Comparison of ENCODE assay signal across 10 cellular contexts in genomic region chr3:192879346-192880031, GRCh38. TPM values are rescaled to one million over a fixed set of nuclear protein-coding genes. Genes with fewer than 3 reads are reported as not detected.
DNase-seq lines count a peak whose midpoint lies in the region; ATAC-seq, FAIRE-seq and TF ChIP-seq lines count a peak whose summit lies in the region.
"Had no signal": no experiment of that assay in that cellular context is flagged by ENCODE, and none has a peak within 500 bp of the region (broad histone marks: within the 10 kb centered on the region; RNA-seq: fewer than 3 reads in every experiment).

No MANE protein-coding gene starts in this region.

- H3K9me3 ChIP-seq in HUES48 (ENCODE audit: control insufficient read depth, insufficient read depth, low read length) (no peaks in the 10 kb centered on the region), kidney (ENCODE audit: control insufficient read depth in 1 of 2, low read length in 2 of 2) (no peaks in the 10 kb centered on the region)

- TF ChIP-seq CTCF in kidney (IDR thresholded peaks at IDR 0.05; ENCODE audit: borderline replicate concordance, extremely low read depth, insufficient read depth) = no peak

- H3K4me3 ChIP-seq in HUES48 (ENCODE audit: low read depth, low read length) (no peak overlapping the region), kidney (ENCODE audit: low read length in 2 of 2) (no peak overlapping the region)

- H3K27ac ChIP-seq in HUES48 (ENCODE audit: low read depth, low read length) (no peak overlapping the region), kidney (ENCODE audit: low read depth in 2 of 2, low read length in 2 of 2) (peak overlapping the region; percentile 54 to 61)

- peaks cover 29% of the 10 kb centered on the region for H3K4me1 ChIP-seq in HUES48 (ENCODE audit: control insufficient read depth, insufficient read depth, low read length)
- H3K4me1 ChIP-seq in kidney (ENCODE audit: control insufficient read depth in 1 of 2, insufficient read depth in 1 of 2, low read depth in 1 of 2, low read length in 2 of 2) = peaks cover 2 to 3% of the 10 kb centered on the region in 2 donors

- H3K27me3 ChIP-seq in HUES48 (ENCODE audit: control insufficient read depth, insufficient read depth, low read length) = no peaks in the 10 kb centered on the region

- DNase-seq in AG08395 (ENCODE audit: low spot score) (peak; percentile 97), T47D (ENCODE audit: low read depth in 1 of 2, low spot score in 1 of 2) (peak; percentile 92 to 99), kidney (no peak), NOMO-1 treated with DMSO at 0.1 percent for 48 hours (lab: John Stamatoyannopoulos, UW; ENCODE audit: unreplicated experiment) (no peak), occipital lobe (lab: John Stamatoyannopoulos, UW) (no peak), OCI-M2 (lab: John Stamatoyannopoulos, UW; ENCODE audit: unreplicated experiment) (no peak)
- DNase-seq: GF-D8, NCI-H1436 treated with DMSO at 0.1 percent for 48 hours had no signal

- no peak for ATAC-seq in HG03521 (IDR thresholded peaks at IDR 0.05; ENCODE audit: unreplicated experiment)

- no peak for FAIRE-seq in kidney (lab: Jason Lieb, UNC)

- intact Hi-C loops in kidney (cut with DNase I) = no loop called here

- H3K36me3 ChIP-seq in HUES48 (ENCODE audit: control insufficient read depth, insufficient read depth, low read length) = no peaks in the 10 kb centered on the region
- no peaks in the 10 kb centered on the region for H3K36me3 ChIP-seq in kidney (ENCODE audit: control insufficient read depth in 1 of 2, insufficient read depth in 2 of 2, low read length in 2 of 2)

- in situ Hi-C loops in T47D (cut with HindIII; ENCODE audit: low pct_unique_long_range_greater_than_20kb, low sequenced_read_pairs) = no loop called here

- H3K9ac ChIP-seq in HUES48 (ENCODE audit: low read depth, low read length) (peak overlapping the region; percentile 45; the same call in 1 of the 2 replicates), kidney (ENCODE audit: low read length in 2 of 2) (no peak overlapping the region)

RNA-seq across cellular contexts. Expression of gene MB21D2, which starts 38.2 kb away (rescaled TPM):
- 3.9 TPM for total RNA-seq in kidney
- polyA plus RNA-seq in kidney (ENCODE audit: insufficient read depth, low read depth, low replicate concordance) = 3.2 TPM
- total RNA-seq in occipital lobe = 61.9 TPM

Comparison
In these comparisons a context has a peak if more than half of its experiments do, and no peak if none do; other contexts are left out.
1. DNase-seq: peak in AG08395 (single experiment) and T47D (2 of 2); none in kidney (single experiment), NOMO-1 treated with DMSO at 0.1 percent for 48 hours (single experiment), occipital lobe (single experiment) and OCI-M2 (single experiment).
2. RNA of gene MB21D2, which starts 38.2 kb away (total RNA-seq): 61.9 TPM in occipital lobe (single experiment); 3.9 TPM in kidney (single experiment); every median in the first group is over 10 times any median in the second.